In genomic region chr6:32014547-32014946, GRCh38 we compare ENCODE assay signal across 9 cellular contexts. TPM values are rescaled to one million over a fixed set of nuclear protein-coding genes. Genes with fewer than 3 reads are reported as not detected.
A peak's percentile ranks its signal among the peaks of the same experiment; 100 is the strongest.
DNase-seq lines count a peak whose midpoint lies in the region; ATAC-seq and TF ChIP-seq lines count a peak whose summit lies in the region.
"Not testable (repeated sequence)": the region's sequence is repeated elsewhere in the genome, so short reads cannot be mapped to it uniquely, and the experiment has no call there.
"Had no signal": no experiment of that assay in that cellular context is flagged by ENCODE, and none has a peak within 500 bp of the region (broad histone marks: within the 10 kb centered on the region; RNA-seq: fewer than 3 reads in every experiment).

C4B (plus strand) TSS chr6:32014795; CDS start chr6:32014846, 51 bp downstream.

- not testable (repeated sequence) for H2AFZ ChIP-seq in fibroblast of lung (ENCODE audit: low read length)

- H3K36me3 Mint-ChIP-seq in osteocyte (ENCODE audit: unreplicated experiment), result not testable (repeated sequence)

- WGBS in right lobe of liver (ENCODE audit: insufficient coverage, low coverage, low lambda C conversion rate, missing lambda C conversion rate), result no CpG with 5 or more reads among the region's 6 CpGs
- WGBS in tibial nerve, 2 donors, result no CpG with 5 or more reads among the region's 6 CpGs

- H3K4me3 ChIP-seq in BJ (ENCODE audit: low read depth, low read length); ascending aorta; fibroblast of lung (replicated peaks in 1 of 4; ENCODE audit: control extremely low read depth in 1 of 4, insufficient read depth in 1 of 4, low read depth in 3 of 4, low read length in 4 of 4); right lobe of liver; skeletal muscle tissue (ENCODE audit: low read length in 3 of 3); tibial nerve: not testable (repeated sequence)

- not testable (repeated sequence) for H3K79me2 ChIP-seq in fibroblast of lung (ENCODE audit: control insufficient read depth, insufficient read depth, low read length)

- H3K27ac ChIP-seq in ascending aorta; fibroblast of lung (ENCODE audit: insufficient read depth, low read length); right lobe of liver; skeletal muscle tissue (ENCODE audit: low read depth, low read length); tibial nerve: not testable (repeated sequence)

- not testable (repeated sequence) for H3K27ac Mint-ChIP-seq in osteocyte (ENCODE audit: unreplicated experiment)

- POLR2A ChIA-PET in BJ (lab: Charles Lee), result not testable (repeated sequence)

- H4K20me1 ChIP-seq in fibroblast of lung (ENCODE audit: control insufficient read depth, extremely low read depth, insufficient read depth, low read length), result not testable (repeated sequence)

- not testable (repeated sequence) for TF ChIP-seq POLR2A in right lobe of liver (IDR thresholded peaks at IDR 0.05); tibial nerve (IDR thresholded peaks at IDR 0.05)

- not testable (repeated sequence) for TF ChIP-seq CTCF in BJ (IDR thresholded peaks at IDR 0.05; ENCODE audit: insufficient read depth, low read depth, low read length); ascending aorta (IDR thresholded peaks at IDR 0.05); fibroblast of lung (conservative IDR thresholded peaks at IDR 0.05 in 1 of 2, IDR thresholded peaks at IDR 0.05 in 1 of 2; ENCODE audit: low read depth in 1 of 2, low read length in 2 of 2); right lobe of liver (IDR thresholded peaks at IDR 0.05); osteocyte (IDR thresholded peaks at IDR 0.05); tibial nerve (IDR thresholded peaks at IDR 0.05)

- not testable (repeated sequence) for TF ChIP-seq EP300 in tibial nerve (IDR thresholded peaks at IDR 0.05)

- H3K4me1 Mint-ChIP-seq in osteocyte (ENCODE audit: unreplicated experiment), result not testable (repeated sequence)

- not testable (repeated sequence) for H3K9me3 Mint-ChIP-seq in osteocyte (ENCODE audit: unreplicated experiment)

- peak; percentile 86 for ATAC-seq in left ventricle myocardium superior
- ATAC-seq in right lobe of liver, result peak; percentile 58 to 86 (median 74)

- not testable (repeated sequence) for DNase-seq in BJ (ENCODE audit: low read depth); ascending aorta (ENCODE audit: low spot score in 2 of 2); fibroblast of lung (ENCODE audit: low read depth in 2 of 2); left ventricle myocardium superior; right lobe of liver; osteocyte (ENCODE audit: extremely low spot score, unreplicated experiment); tibial nerve (ENCODE audit: low spot score in 2 of 2)

- intact Hi-C loops in ascending aorta (cut with DNase I); left ventricle myocardium superior (cut with micrococcal nuclease); right lobe of liver (cut with DNase I): not testable (repeated sequence)

- not testable (repeated sequence) for H3K27me3 ChIP-seq in BJ (ENCODE audit: control insufficient read depth, insufficient read depth, low read length); ascending aorta; fibroblast of lung (ENCODE audit: control insufficient read depth, insufficient read depth, low read length); right lobe of liver; skeletal muscle tissue (ENCODE audit: control insufficient read depth in 3 of 3, insufficient read depth in 3 of 3, low read length in 3 of 3); tibial nerve

- not testable (repeated sequence) for H3K9me3 ChIP-seq in ascending aorta; fibroblast of lung (ENCODE audit: control insufficient read depth, insufficient read depth, low read depth, low read length); right lobe of liver; skeletal muscle tissue (ENCODE audit: control insufficient read depth in 3 of 3, low read length in 3 of 3); tibial nerve

- H3K4me1 ChIP-seq in ascending aorta; fibroblast of lung (ENCODE audit: control insufficient read depth, extremely low read depth, insufficient read depth, low read length); right lobe of liver; skeletal muscle tissue (ENCODE audit: control insufficient read depth in 3 of 3, insufficient read depth in 3 of 3, low read length in 3 of 3); tibial nerve: not testable (repeated sequence)

- not testable (repeated sequence) for H3K4me3 Mint-ChIP-seq in osteocyte (ENCODE audit: unreplicated experiment)

- not testable (repeated sequence) for H3K36me3 ChIP-seq in BJ (ENCODE audit: control insufficient read depth, insufficient read depth, low read length); ascending aorta; fibroblast of lung (ENCODE audit: control insufficient read depth, insufficient read depth, low read length); right lobe of liver; skeletal muscle tissue (ENCODE audit: control insufficient read depth in 3 of 3, insufficient read depth in 3 of 3, low read length in 3 of 3); tibial nerve

- H3K4me2 ChIP-seq in fibroblast of lung (ENCODE audit: extremely low read depth, insufficient read depth, low read length), result not testable (repeated sequence)

- not testable (repeated sequence) for H3K9ac ChIP-seq in fibroblast of lung (ENCODE audit: insufficient read depth, low read length); skeletal muscle tissue (ENCODE audit: low read depth in 1 of 3, low read length in 3 of 3)

- H3K27me3 Mint-ChIP-seq in osteocyte (ENCODE audit: unreplicated experiment), result not testable (repeated sequence)

- CTCF ChIA-PET in BJ (lab: Yijun Ruan, JAX), result not testable (repeated sequence)

RNA-seq across cellular contexts. Expression of gene C4B, which starts in this region (rescaled TPM):
- polyA plus RNA-seq in BJ (2011; rRNA removed), result 9.2 and 14.4 TPM in 2 replicates
- polyA minus RNA-seq in BJ (2011; rRNA and poly(A)+ RNA removed), result 4.5 and 6.2 TPM in 2 replicates
- 133 TPM for total RNA-seq in ascending aorta
- total RNA-seq in fibroblast of lung, result 19.0 and 43.9 TPM in 2 replicates
- polyA plus RNA-seq in fibroblast of lung, result 4.9 and 16.2 TPM in 2 replicates
- 8.8 and 33.8 TPM in 2 replicates for polyA plus RNA-seq in fibroblast of lung (2012)
- polyA minus RNA-seq in fibroblast of lung (ENCODE audit: low replicate concordance), result 15.1 and 51.9 TPM in 2 replicates
- total RNA-seq in left ventricle myocardium superior, result 84.0 TPM
- total RNA-seq in right lobe of liver, result 1,000 to 10,000 TPM; 1,420 to 2,805 (median 2,265) TPM
- total RNA-seq in osteocyte, result 10.5 and 11.8 TPM in 2 replicates
- total RNA-seq in skeletal muscle tissue, result 18.3 TPM
- 100 to 1,000 TPM; 266 to 420 (median 299) TPM for total RNA-seq in tibial nerve
- total RNA-seq: GM23338 had no signal
